11 cellular contexts compared by ENCODE assay signal in genomic region chr5:140568664-140569063, GRCh38. TPM values are rescaled to one million over a fixed set of nuclear protein-coding genes. Genes with fewer than 3 reads are reported as not detected.
DNase-seq lines count a peak whose midpoint lies in the region; ATAC-seq and TF ChIP-seq lines count a peak whose summit lies in the region.
"Had no signal": no experiment of that assay in that cellular context is flagged by ENCODE, and none has a peak within 500 bp of the region (broad histone marks: within the 10 kb centered on the region; RNA-seq: fewer than 3 reads in every experiment).

No MANE protein-coding gene starts in this region.

- no peak for TF ChIP-seq CTCF in left ventricle myocardium inferior (IDR thresholded peaks at IDR 0.05; ENCODE audit: borderline replicate concordance)
- no peak for TF ChIP-seq CTCF in MCF 10A (IDR thresholded peaks at IDR 0.05; ENCODE audit: unreplicated experiment)
- TF ChIP-seq CTCF in type B pancreatic cell (conservative IDR thresholded peaks at IDR 0.05) = no peak
- TF ChIP-seq CTCF in omental fat pad (IDR thresholded peaks at IDR 0.05) = no peak

- H3K4me3 ChIP-seq in left ventricle myocardium inferior = peak overlapping the region; percentile 14
- no peak overlapping the region for H3K4me3 ChIP-seq in right cardiac atrium (ENCODE audit: low read length)

- BruUV-seq in MCF 10A (replicated peaks; lab: Mats Ljungman, UMichigan) = TSS peak; percentile 3

- POLR2A ChIA-PET in MCF 10A (lab: Yijun Ruan, JAX) = interaction anchor here (0.6 to 10.4 kb wide), 7 partner anchors 11 to 454 kb away, joined by 3 to 169 read pairs (median 5); partner anchors contain the start of genes CD14, IK, NDUFA2 and SRA1

- intact Hi-C loops in left ventricle myocardium inferior (cut with micrococcal nuclease) (no loop called here), right cardiac atrium (cut with DNase I) (loop anchor here in 3 of 4 donors (5.0 to 10.0 kb wide), 2 partner anchors 64 to 66 kb away; partner anchors contain the start of genes CD14 (in 3 of the 3) and TMCO6 (in 1 of the 3)), MCF 10A (cut with micrococcal nuclease) (no loop called here)

- H3K27ac ChIP-seq in left ventricle myocardium inferior (replicated peaks) = peak overlapping the region; percentile 86
- no peak overlapping the region for H3K27ac ChIP-seq in right cardiac atrium (ENCODE audit: low read length)

- peaks cover 84% of the 10 kb centered on the region for H3K4me1 ChIP-seq in left ventricle myocardium inferior
- peaks cover 19% of the 10 kb centered on the region for H3K4me1 ChIP-seq in right cardiac atrium (ENCODE audit: control insufficient read depth, insufficient read depth, low read length)

- H3K36me3 Mint-ChIP-seq in MCF 10A (ENCODE audit: insufficient read depth, unreplicated experiment) (peaks cover 24% of the 10 kb centered on the region), type B pancreatic cell (peaks cover 4% of the 10 kb centered on the region)
- peaks cover 5% of the 10 kb centered on the region for H3K36me3 Mint-ChIP-seq in natural killer cell treated with Interleukin-12 subunit alpha and Interleukin-12 subunit beta and Interleukin-15 and Interleukin-18, amount 100 ng/mL, for 72 hours

- ATAC-seq in right cardiac atrium = no peak
- ATAC-seq in natural killer cell treated with Interleukin-12 subunit alpha and Interleukin-12 subunit beta and Interleukin-15 and Interleukin-18, amount 100 ng/mL, for 72 hours = no peak
- ATAC-seq in omental fat pad (ENCODE audit: low FRiP score) = no peak
- no peak for ATAC-seq in HG02970 (IDR thresholded peaks at IDR 0.05; ENCODE audit: low FRiP score, unreplicated experiment)
- ATAC-seq: Right ventricle myocardium inferior had no signal

- H3K27me3 ChIP-seq in left ventricle myocardium inferior (ENCODE audit: low read depth) = no peaks in the 10 kb centered on the region
- H3K27me3 ChIP-seq in right cardiac atrium (ENCODE audit: control insufficient read depth, insufficient read depth) = no peaks in the 10 kb centered on the region

- H3K27ac Mint-ChIP-seq in MCF 10A (ENCODE audit: low read depth, unreplicated experiment) (no peak overlapping the region), type B pancreatic cell (no peak overlapping the region)
- H3K27ac Mint-ChIP-seq in natural killer cell treated with Interleukin-12 subunit alpha and Interleukin-12 subunit beta and Interleukin-15 and Interleukin-18, amount 100 ng/mL, for 72 hours = peak overlapping the region; percentile 96 to 98

- peaks cover 24% of the 10 kb centered on the region for H3K36me3 ChIP-seq in left ventricle myocardium inferior

- no peaks in the 10 kb centered on the region for H3K27me3 Mint-ChIP-seq in MCF 10A (ENCODE audit: insufficient read depth, unreplicated experiment)
- no peaks in the 10 kb centered on the region for H3K27me3 Mint-ChIP-seq in natural killer cell treated with Interleukin-12 subunit alpha and Interleukin-12 subunit beta and Interleukin-15 and Interleukin-18, amount 100 ng/mL, for 72 hours
- no peaks in the 10 kb centered on the region for H3K27me3 Mint-ChIP-seq in type B pancreatic cell

- H3K4me1 Mint-ChIP-seq in MCF 10A (ENCODE audit: insufficient read depth, unreplicated experiment) (peaks cover 19% of the 10 kb centered on the region), type B pancreatic cell (ENCODE audit: unreplicated experiment) (peaks cover 9% of the 10 kb centered on the region)
- H3K4me1 Mint-ChIP-seq in natural killer cell treated with Interleukin-12 subunit alpha and Interleukin-12 subunit beta and Interleukin-15 and Interleukin-18, amount 100 ng/mL, for 72 hours (ENCODE audit: low read depth in 2 of 2) = peaks cover 50% of the 10 kb centered on the region in 2 donors

- CTCF ChIA-PET in MCF 10A (lab: Yijun Ruan, JAX) = interaction anchor here (0.8 to 1.6 kb wide), 2 partner anchors 9 to 202 kb away, joined by 3 to 4 read pairs; no protein-coding TSS in a partner anchor

- 97% methylated on average over 2 of the region's 2 CpGs for WGBS in right cardiac atrium

- H3K9me3 ChIP-seq in left ventricle myocardium inferior (replicated peaks) (no peaks in the 10 kb centered on the region), right cardiac atrium (ENCODE audit: control insufficient read depth, low read length) (no peaks in the 10 kb centered on the region)

- H3K4me3 Mint-ChIP-seq in MCF 10A (ENCODE audit: unreplicated experiment) (no peak overlapping the region), type B pancreatic cell (no peak overlapping the region)
- peak overlapping the region; percentile 72 for H3K4me3 Mint-ChIP-seq in natural killer cell treated with Interleukin-12 subunit alpha and Interleukin-12 subunit beta and Interleukin-15 and Interleukin-18, amount 100 ng/mL, for 72 hours

- H3K9me3 Mint-ChIP-seq in MCF 10A (ENCODE audit: unreplicated experiment) (no peaks in the 10 kb centered on the region), type B pancreatic cell (no peaks in the 10 kb centered on the region)
- no peaks in the 10 kb centered on the region for H3K9me3 Mint-ChIP-seq in natural killer cell treated with Interleukin-12 subunit alpha and Interleukin-12 subunit beta and Interleukin-15 and Interleukin-18, amount 100 ng/mL, for 72 hours

- DNase-seq in left ventricle myocardium inferior (no peak), right cardiac atrium (no peak), MCF 10A (ENCODE audit: unreplicated experiment) (no peak), type B pancreatic cell (ENCODE audit: extremely low spot score, unreplicated experiment) (peak; percentile 58), omental fat pad (ENCODE audit: low spot score) (no peak)
- DNase-seq in natural killer cell treated with Interleukin-12 subunit alpha and Interleukin-12 subunit beta and Interleukin-15 and Interleukin-18, amount 100 ng/mL, for 72 hours (ENCODE audit: low spot score) = no peak
- DNase-seq in central memory CD4-positive, alpha-beta T cell = no peak
- DNase-seq: activated CD4-positive, alpha-beta T cell treated with anti-CD3 and anti-CD28 coated beads for 1 hour; stimulated activated CD4-positive, alpha-beta T cell treated with anti-CD3 and anti-CD28 coated beads, Interleukin-2, amount 100 ng/mL, for 48 hours had no signal

RNA-seq across cellular contexts. Expression of gene SLC35A4, which starts 4.0 kb away (rescaled TPM):
- total RNA-seq in left ventricle myocardium inferior (73.1 TPM), right cardiac atrium (10 to 100 TPM; 58.2 to 77.3 (median 71.0) TPM), MCF 10A (2022) (84.0 and 119 TPM in 2 replicates), type B pancreatic cell (ENCODE audit: low replicate concordance) (82.6 and 85.8 TPM in 2 replicates), omental fat pad (10 to 100 TPM; 25.1 to 55.1 (median 38.1) TPM)
- polyA plus RNA-seq in right cardiac atrium = 44.6 TPM
- 10 to 100 TPM; 73.8 to 97.3 TPM for total RNA-seq in natural killer cell treated with Interleukin-12 subunit alpha and Interleukin-12 subunit beta and Interleukin-15 and Interleukin-18, amount 100 ng/mL, for 72 hours

RNA-seq across cellular contexts. Expression of gene APBB3, which starts 4.3 kb away (rescaled TPM):
- 12.1 TPM for total RNA-seq in left ventricle myocardium inferior
- 10 to 100 TPM; 13.2 to 19.2 (median 16.0) TPM for total RNA-seq in right cardiac atrium
- polyA plus RNA-seq in right cardiac atrium = 16.7 TPM
- total RNA-seq in MCF 10A (2022) = 22.7 and 28.1 TPM in 2 replicates
- total RNA-seq in natural killer cell treated with Interleukin-12 subunit alpha and Interleukin-12 subunit beta and Interleukin-15 and Interleukin-18, amount 100 ng/mL, for 72 hours = 10 to 100 TPM; 12.8 to 25.8 TPM
- 26.9 and 61.4 TPM in 2 replicates for total RNA-seq in type B pancreatic cell (ENCODE audit: low replicate concordance)
- 10 to 100 TPM; 13.5 to 55.9 (median 33.2) TPM for total RNA-seq in omental fat pad

RNA-seq across cellular contexts. Expression of gene SRA1, which starts 11.4 kb away (rescaled TPM):
- 28.6 TPM for total RNA-seq in left ventricle myocardium inferior
- 10 to 100 TPM; 25.9 to 32.7 (median 28.2) TPM for total RNA-seq in right cardiac atrium
- 31.1 TPM for polyA plus RNA-seq in right cardiac atrium
- 105 and 107 TPM in 2 replicates for total RNA-seq in MCF 10A (2022)
- total RNA-seq in natural killer cell treated with Interleukin-12 subunit alpha and Interleukin-12 subunit beta and Interleukin-15 and Interleukin-18, amount 100 ng/mL, for 72 hours = 10 to 100 TPM; 61.4 to 64.7 TPM
- 32.9 and 36.3 TPM in 2 replicates for total RNA-seq in type B pancreatic cell (ENCODE audit: low replicate concordance)
- total RNA-seq in omental fat pad = 10 to 100 TPM; 18.1 to 44.2 (median 24.3) TPM

RNA-seq across cellular contexts. Expression of gene EIF4EBP3, which starts 21.2 kb away (rescaled TPM):
- total RNA-seq in left ventricle myocardium inferior (13.1 TPM), right cardiac atrium (10 to 100 TPM; 11.2 to 24.0 (median 13.2) TPM), MCF 10A (2022) (25.3 and 35.3 TPM in 2 replicates), type B pancreatic cell (ENCODE audit: low replicate concordance) (4.8 and 8.4 TPM in 2 replicates), omental fat pad (10 to 100 TPM; 22.9 to 35.7 (median 31.5) TPM)
- 24.6 TPM for polyA plus RNA-seq in right cardiac atrium
- 1 to 10 TPM; 7.0 to 8.6 TPM for total RNA-seq in natural killer cell treated with Interleukin-12 subunit alpha and Interleukin-12 subunit beta and Interleukin-15 and Interleukin-18, amount 100 ng/mL, for 72 hours

Comparison
In these comparisons a context has a peak if more than half of its experiments do, and no peak if none do; other contexts are left out.
1. intact Hi-C loops: an anchor here in right cardiac atrium (5.0 to 10.0 kb wide); none called in left ventricle myocardium inferior and MCF 10A.
2. H3K27ac Mint-ChIP-seq: peak in natural killer cell treated with Interleukin-12 subunit alpha and Interleukin-12 subunit beta and Interleukin-15 and Interleukin-18, amount 100 ng/mL, for 72 hours (2 of 2); none in MCF 10A (single experiment) and type B pancreatic cell (single experiment).